23 cellular contexts compared by ENCODE assay signal in the genomic region with DNA sequence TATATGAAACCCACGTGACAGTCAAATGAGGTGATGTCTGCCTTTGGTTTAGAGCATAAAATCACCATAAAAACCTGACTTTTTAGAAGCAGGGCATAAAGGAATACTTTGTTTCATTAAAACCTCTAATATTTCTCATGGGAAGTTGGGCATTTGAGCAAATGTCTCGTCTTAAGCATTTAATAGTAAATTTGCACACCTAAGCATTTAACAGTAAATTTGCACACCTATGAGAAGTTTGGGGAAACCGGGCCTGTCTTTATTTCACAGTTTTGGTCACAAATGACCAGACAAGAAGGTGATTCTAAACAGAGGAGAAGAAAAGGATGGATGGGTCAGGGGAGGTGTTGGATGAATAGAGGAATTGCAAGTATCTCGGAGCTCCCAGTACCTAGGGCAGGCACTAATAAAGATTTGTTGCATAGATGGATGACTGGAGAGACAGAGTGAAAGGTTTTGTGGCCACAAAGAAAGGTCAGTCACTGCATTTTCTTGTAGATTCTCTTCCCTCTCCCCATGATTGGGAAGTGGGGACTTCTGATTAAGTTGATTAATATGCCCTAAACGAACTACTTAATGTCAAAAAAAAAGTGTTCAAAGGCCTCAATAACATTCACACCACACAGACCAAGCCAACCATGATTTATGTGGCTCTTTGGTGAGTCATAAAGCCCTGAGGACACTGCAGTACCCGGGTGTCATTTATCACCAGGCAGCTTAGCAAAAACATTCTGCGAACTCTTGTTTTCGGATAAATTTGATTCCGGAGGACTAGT.
A peak's percentile ranks its signal among the peaks of the same experiment; 100 is the strongest.
DNase-seq lines count a peak whose midpoint lies in the region; ATAC-seq, FAIRE-seq and TF ChIP-seq lines count a peak whose summit lies in the region.
"Had no signal": no experiment of that assay in that cellular context is flagged by ENCODE, and none has a peak within 500 bp of the region (broad histone marks: within the 10 kb centered on the region; RNA-seq: fewer than 3 reads in every experiment).

No MANE protein-coding gene starts in this region.

- peaks cover under 1 to 4% of the 10 kb centered on the region in 2 donors for H3K9me3 Mint-ChIP-seq in stimulated activated naive B cell treated with anti-CD40 and anti-IgM and Interleukin-4, amounts not matched to agents 10 μg/mL and 1 μg/mL and 100 μg/mL, for 72 hours
- H3K9me3 Mint-ChIP-seq: activated naive CD4-positive, alpha-beta T cell treated with anti-CD3 and anti-CD28 coated beads, Interleukin-2, amount 50 U/mL, for 72 hours; memory B cell had no signal

- H3K27me3 ChIP-seq in foreskin keratinocyte (peaks cover 64% of the 10 kb centered on the region), aorta (ENCODE audit: control insufficient read depth in 1 of 2, insufficient read depth in 2 of 2, low read length in 1 of 2) (no peaks in the 10 kb centered on the region)
- H3K27me3 ChIP-seq: BLaER1 treated with 17β-estradiol and CSF1 and Interleukin-3, amounts not matched to agents 10 nM and 100 nM; heart left ventricle had no signal

- no peak overlapping the region for H3K4me3 Mint-ChIP-seq in stimulated activated naive B cell treated with anti-CD40 and anti-IgM and Interleukin-4, amounts not matched to agents 10 μg/mL and 1 μg/mL and 100 μg/mL, for 72 hours
- H3K4me3 Mint-ChIP-seq: activated CD4-positive, alpha-beta memory T cell treated with anti-CD3 and anti-CD28 coated beads for 36 hours; memory B cell had no signal

- H3K27ac Mint-ChIP-seq in stimulated activated naive B cell treated with anti-CD40 and anti-IgM and Interleukin-4, amounts not matched to agents 10 μg/mL and 1 μg/mL and 100 μg/mL, for 72 hours, result no peak overlapping the region
- H3K27ac Mint-ChIP-seq: activated CD4-positive, alpha-beta memory T cell treated with anti-CD3 and anti-CD28 coated beads for 36 hours; activated naive CD4-positive, alpha-beta T cell treated with anti-CD3 and anti-CD28 coated beads, Interleukin-2, amount 50 U/mL, for 72 hours; memory B cell had no signal

- FAIRE-seq in RCC 7860 (lab: Jason Lieb, UNC), result peak; percentile 45
- FAIRE-seq: GM18507 had no signal

- peak; percentile 11 for DNase-seq in NOMO-1 treated with DMSO at 0.1 percent for 48 hours (lab: John Stamatoyannopoulos, UW; ENCODE audit: unreplicated experiment)
- DNase-seq in NOMO-1 treated with dmso at 0.1 percent for 144 hours (lab: John Stamatoyannopoulos, UW; ENCODE audit: unreplicated experiment), result no peak
- DNase-seq in RCC 7860 (ENCODE audit: low spot score), result peak; percentile 16
- DNase-seq in foreskin keratinocyte, result peak in 1 of 2 donors; percentile 47
- DNase-seq in stimulated activated naive B cell treated with anti-CD40 and anti-IgM and Interleukin-4, amounts not matched to agents 10 μg/mL and 1 μg/mL and 100 μg/mL, for 72 hours, result no peak
- no peak for DNase-seq in GM19238 (ENCODE audit: insufficient read length, low spot score)
- no peak for DNase-seq in aorta
- DNase-seq: activated CD4-positive, alpha-beta memory T cell treated with anti-CD3 and anti-CD28 coated beads for 36 hours; activated T-cell treated with anti-CD3 and anti-CD28 coated beads, Interleukin-2, amount 50 U/mL, for 1 hour; brain microvascular endothelial cell; esophagus squamous epithelium; heart left ventricle; NCI-H2171 treated with DMSO at 0.1 percent for 48 hours; RPMI8226; stimulated activated naive CD8-positive, alpha-beta T cell treated with anti-CD3 and anti-CD28 coated beads, Interleukin-15, Interleukin-2, amounts not matched to agents 100 U/mL and 50 U/mL, for 24 hours; transverse colon; WERI-Rb-1 had no signal

- no peaks in the 10 kb centered on the region for H3K9me3 ChIP-seq in aorta (ENCODE audit: control insufficient read depth, low read length)
- H3K9me3 ChIP-seq: esophagus squamous epithelium, transverse colon had no signal

- no peak for TF ChIP-seq CTCF in foreskin keratinocyte (conservative IDR thresholded peaks at IDR 0.05)

- peaks cover 0 to 7% of the 10 kb centered on the region in 2 donors for H3K27me3 Mint-ChIP-seq in stimulated activated naive B cell treated with anti-CD40 and anti-IgM and Interleukin-4, amounts not matched to agents 10 μg/mL and 1 μg/mL and 100 μg/mL, for 72 hours
- H3K27me3 Mint-ChIP-seq: memory B cell had no signal

- H3K27ac ChIP-seq in foreskin keratinocyte (no peak overlapping the region), aorta (ENCODE audit: low read depth in 1 of 2, low read length in 2 of 2) (no peak overlapping the region)
- H3K27ac ChIP-seq: 22Rv1; BLaER1 treated with 17β-estradiol and CSF1 and Interleukin-3, amounts not matched to agents 10 nM and 100 nM; brain microvascular endothelial cell; esophagus squamous epithelium; heart left ventricle; transverse colon; WERI-Rb-1 had no signal

- H3K4me1 ChIP-seq in foreskin keratinocyte (no peaks in the 10 kb centered on the region), aorta (ENCODE audit: control insufficient read depth in 1 of 2, insufficient read depth in 2 of 2, low read length in 2 of 2) (no peaks in the 10 kb centered on the region)

- WGBS in aorta, 2 donors, result 66 to 76% methylated on average over 9 of the region's 9 CpGs

- peaks cover 7 to 30% of the 10 kb centered on the region in 2 donors for H3K4me1 Mint-ChIP-seq in stimulated activated naive B cell treated with anti-CD40 and anti-IgM and Interleukin-4, amounts not matched to agents 10 μg/mL and 1 μg/mL and 100 μg/mL, for 72 hours

- ATAC-seq in foreskin keratinocyte (peak; percentile 81), HG03354 (IDR thresholded peaks at IDR 0.05; ENCODE audit: poor library complexity, severe bottlenecking, unreplicated experiment) (no peak), aorta (ENCODE audit: low FRiP score) (no peak)
- peak; percentile 57 to 66 for ATAC-seq in stimulated activated naive B cell treated with anti-CD40 and anti-IgM and Interleukin-4, amounts not matched to agents 10 μg/mL and 1 μg/mL and 100 μg/mL, for 72 hours (replicated peaks)
- ATAC-seq: activated naive CD4-positive, alpha-beta T cell treated with anti-CD3 and anti-CD28 coated beads, Interleukin-2, amount 50 U/mL, for 72 hours; heart left ventricle; stimulated activated naive CD8-positive, alpha-beta T cell treated with anti-CD3 and anti-CD28 coated beads, Interleukin-15, Interleukin-2, amounts not matched to agents 100 U/mL and 50 U/mL, for 24 hours had no signal

- intact Hi-C loops in aorta (cut with DNase I), result no loop called here

- no peaks in the 10 kb centered on the region for H3K36me3 ChIP-seq in aorta (ENCODE audit: control insufficient read depth in 1 of 2, insufficient read depth in 2 of 2, low read length in 1 of 2)
- H3K36me3 ChIP-seq: BLaER1 treated with 17β-estradiol and CSF1 and Interleukin-3, amounts not matched to agents 10 nM and 100 nM; brain microvascular endothelial cell; esophagus squamous epithelium; heart left ventricle; transverse colon; WERI-Rb-1 had no signal

- no peaks in the 10 kb centered on the region for H3K36me3 Mint-ChIP-seq in stimulated activated naive B cell treated with anti-CD40 and anti-IgM and Interleukin-4, amounts not matched to agents 10 μg/mL and 1 μg/mL and 100 μg/mL, for 72 hours
- H3K36me3 Mint-ChIP-seq: activated CD4-positive, alpha-beta memory T cell treated with anti-CD3 and anti-CD28 coated beads for 36 hours had no signal

- H3K4me3 ChIP-seq in aorta (ENCODE audit: low read length in 2 of 2), result no peak overlapping the region
- H3K4me3 ChIP-seq: BLaER1 treated with 17β-estradiol and CSF1 and Interleukin-3, amounts not matched to agents 10 nM and 100 nM; esophagus squamous epithelium; heart left ventricle; transverse colon had no signal

Comparison
In these comparisons a context has a peak if more than half of its experiments do, and no peak if none do; other contexts are left out.
1. DNase-seq: peak in NOMO-1 treated with DMSO at 0.1 percent for 48 hours (single experiment) and RCC 7860 (single experiment); none in NOMO-1 treated with dmso at 0.1 percent for 144 hours (single experiment), stimulated activated naive B cell treated with anti-CD40 and anti-IgM and Interleukin-4, amounts not matched to agents 10 μg/mL and 1 μg/mL and 100 μg/mL, for 72 hours (single experiment), GM19238 (single experiment) and aorta (0 of 2).
2. ATAC-seq: peak in foreskin keratinocyte (single experiment) and stimulated activated naive B cell treated with anti-CD40 and anti-IgM and Interleukin-4, amounts not matched to agents 10 μg/mL and 1 μg/mL and 100 μg/mL, for 72 hours (2 of 2); none in HG03354 (single experiment) and aorta (single experiment).